Comparison of ENCODE assay signal across 25 cellular contexts in genomic region chr15:70646169-70646568, GRCh38.
"Had no signal": no experiment of that assay in that cellular context is flagged by ENCODE, and none has a peak within 500 bp of the region (broad histone marks: within the 10 kb centered on the region; RNA-seq: fewer than 3 reads in every experiment).

No MANE protein-coding gene starts in this region.

- H3K9ac ChIP-seq: neural progenitor cell, parathyroid adenoma had no signal

- H2AFZ ChIP-seq: neural progenitor cell, parathyroid adenoma had no signal

- H3K36me3 ChIP-seq: neural progenitor cell, ovary, right lobe of liver, sigmoid colon, stomach, suprapubic skin, tibial artery, transverse colon, upper lobe of right lung, uterus had no signal

- H3K4me3 ChIP-seq: neural progenitor cell, ovary, psoas muscle, right lobe of liver, sigmoid colon, stomach, suprapubic skin, testis, tibial artery, transverse colon, upper lobe of right lung, uterus had no signal

- H3K4me2 ChIP-seq: neural progenitor cell had no signal

- FAIRE-seq: small intestine had no signal

- H3K79me2 ChIP-seq: parathyroid adenoma had no signal

- ATAC-seq: natural killer cell; psoas muscle; right cardiac atrium; right lobe of liver; stimulated activated effector memory CD8-positive, alpha-beta T cell treated with anti-CD3 and anti-CD28 coated beads, Interleukin-12 subunit alpha, Interleukin-12 subunit beta, amount 100 ng/mL, for 72 hours; stimulated activated naive B cell treated with anti-CD40 and anti-IgM and Interleukin-4, amounts not matched to agents 10 μg/mL and 1 μg/mL and 100 μg/mL, for 72 hours; upper lobe of right lung had no signal

- H3K27me3 ChIP-seq: neural progenitor cell, ovary, right lobe of liver, sigmoid colon, stomach, suprapubic skin, testis, tibial artery, transverse colon, upper lobe of right lung, uterus had no signal

- DNase-seq: natural killer cell; occipital lobe; ovary; posterior cingulate gyrus; psoas muscle; right cardiac atrium; right lobe of liver; sigmoid colon; small intestine; stimulated activated CD4-positive, alpha-beta T cell treated with anti-CD3 and anti-CD28 coated beads, Interleukin-15, amount 100 ng/mL, for 24 hours; stimulated activated CD4-positive, alpha-beta T cell treated with anti-CD3 and anti-CD28 coated beads, Interleukin-2, amount 100 ng/mL, for 24 hours; stimulated activated CD4-positive, alpha-beta T cell treated with anti-CD3 and anti-CD28 coated beads, Interleukin-2, amount 100 ng/mL, for 48 hours; stimulated activated CD4-positive, alpha-beta T cell treated with anti-CD3 and anti-CD28 coated beads, Interleukin-4, amount 100 ng/mL, for 24 hours; stimulated activated naive B cell treated with anti-CD40 and anti-IgM and Interleukin-4, amounts not matched to agents 10 μg/mL and 1 μg/mL and 100 μg/mL, for 72 hours; stimulated activated naive CD4-positive, alpha-beta T cell treated with Interleukin-2 at 50 U/mL for 16 hours; stomach; testis; tibial artery; transverse colon; upper lobe of right lung; uterus had no signal

- H3K27ac ChIP-seq: neural progenitor cell, ovary, parathyroid adenoma, psoas muscle, right lobe of liver, sigmoid colon, stomach, suprapubic skin, testis, tibial artery, transverse colon, upper lobe of right lung, uterus had no signal

- H3K9me3 ChIP-seq: ovary, psoas muscle, right lobe of liver, sigmoid colon, stomach, suprapubic skin, testis, tibial artery, transverse colon, upper lobe of right lung, uterus had no signal

- H3K4me1 ChIP-seq: parathyroid adenoma, psoas muscle, right lobe of liver, sigmoid colon, stomach, suprapubic skin, testis, transverse colon, upper lobe of right lung, uterus had no signal
